In the genomic region with DNA sequence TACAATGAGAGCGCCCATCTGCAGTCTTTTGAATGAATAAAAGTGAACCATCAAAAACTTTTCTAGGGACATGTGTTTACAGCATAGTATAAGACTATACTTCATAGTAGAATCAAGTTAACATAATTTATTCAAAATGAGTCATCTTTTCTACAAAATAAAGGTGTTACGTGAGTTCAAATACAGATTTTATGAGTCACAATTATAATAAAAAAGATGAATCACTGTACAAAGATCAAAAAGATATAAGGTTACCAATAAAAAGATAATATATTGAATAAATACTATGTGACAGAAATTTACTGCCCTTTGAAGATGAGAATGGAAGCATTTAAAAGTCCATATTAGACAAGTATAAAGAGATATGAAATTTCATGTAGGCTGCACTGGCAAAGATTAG, we compare ENCODE assay signal across 1 cellular context.
TF ChIP-seq lines count a peak whose summit lies in the region.

No MANE protein-coding gene starts in this region.

TF ChIP-seq in HCT116, 20 proteins besides CTCF, POLR2A, EP300 and RAD21 (continued from another document):
- TF ChIP-seq SIN3A (IDR thresholded peaks at IDR 0.05; ENCODE audit: low read depth) (no peak), YY1 (IDR thresholded peaks at IDR 0.05; ENCODE audit: extremely low read depth, insufficient replicate concordance, low read depth, low read length) (no peak), ZFX (IDR thresholded peaks at IDR 0.05) (no peak), TCF7L2 (IDR thresholded peaks at IDR 0.05; ENCODE audit: borderline replicate concordance, extremely low read depth, insufficient read depth, insufficient read length) (no peak), CBX3 (IDR thresholded peaks at IDR 0.05; ENCODE audit: low read depth) (no peak)
- TF ChIP-seq, protein P1, sequence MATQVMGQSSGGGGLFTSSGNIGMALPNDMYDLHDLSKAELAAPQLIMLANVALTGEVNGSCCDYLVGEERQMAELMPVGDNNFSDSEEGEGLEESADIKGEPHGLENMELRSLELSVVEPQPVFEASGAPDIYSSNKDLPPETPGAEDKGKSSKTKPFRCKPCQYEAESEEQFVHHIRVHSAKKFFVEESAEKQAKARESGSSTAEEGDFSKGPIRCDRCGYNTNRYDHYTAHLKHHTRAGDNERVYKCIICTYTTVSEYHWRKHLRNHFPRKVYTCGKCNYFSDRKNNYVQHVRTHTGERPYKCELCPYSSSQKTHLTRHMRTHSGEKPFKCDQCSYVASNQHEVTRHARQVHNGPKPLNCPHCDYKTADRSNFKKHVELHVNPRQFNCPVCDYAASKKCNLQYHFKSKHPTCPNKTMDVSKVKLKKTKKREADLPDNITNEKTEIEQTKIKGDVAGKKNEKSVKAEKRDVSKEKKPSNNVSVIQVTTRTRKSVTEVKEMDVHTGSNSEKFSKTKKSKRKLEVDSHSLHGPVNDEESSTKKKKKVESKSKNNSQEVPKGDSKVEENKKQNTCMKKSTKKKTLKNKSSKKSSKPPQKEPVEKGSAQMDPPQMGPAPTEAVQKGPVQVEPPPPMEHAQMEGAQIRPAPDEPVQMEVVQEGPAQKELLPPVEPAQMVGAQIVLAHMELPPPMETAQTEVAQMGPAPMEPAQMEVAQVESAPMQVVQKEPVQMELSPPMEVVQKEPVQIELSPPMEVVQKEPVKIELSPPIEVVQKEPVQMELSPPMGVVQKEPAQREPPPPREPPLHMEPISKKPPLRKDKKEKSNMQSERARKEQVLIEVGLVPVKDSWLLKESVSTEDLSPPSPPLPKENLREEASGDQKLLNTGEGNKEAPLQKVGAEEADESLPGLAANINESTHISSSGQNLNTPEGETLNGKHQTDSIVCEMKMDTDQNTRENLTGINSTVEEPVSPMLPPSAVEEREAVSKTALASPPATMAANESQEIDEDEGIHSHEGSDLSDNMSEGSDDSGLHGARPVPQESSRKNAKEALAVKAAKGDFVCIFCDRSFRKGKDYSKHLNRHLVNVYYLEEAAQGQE (IDR thresholded peaks at IDR 0.05; ENCODE audit: low read depth) = no peak
- TF ChIP-seq, protein P2, sequence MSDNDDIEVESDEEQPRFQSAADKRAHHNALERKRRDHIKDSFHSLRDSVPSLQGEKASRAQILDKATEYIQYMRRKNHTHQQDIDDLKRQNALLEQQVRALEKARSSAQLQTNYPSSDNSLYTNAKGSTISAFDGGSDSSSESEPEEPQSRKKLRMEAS (IDR thresholded peaks at IDR 0.05) = no peak
- TF ChIP-seq, protein P3, sequence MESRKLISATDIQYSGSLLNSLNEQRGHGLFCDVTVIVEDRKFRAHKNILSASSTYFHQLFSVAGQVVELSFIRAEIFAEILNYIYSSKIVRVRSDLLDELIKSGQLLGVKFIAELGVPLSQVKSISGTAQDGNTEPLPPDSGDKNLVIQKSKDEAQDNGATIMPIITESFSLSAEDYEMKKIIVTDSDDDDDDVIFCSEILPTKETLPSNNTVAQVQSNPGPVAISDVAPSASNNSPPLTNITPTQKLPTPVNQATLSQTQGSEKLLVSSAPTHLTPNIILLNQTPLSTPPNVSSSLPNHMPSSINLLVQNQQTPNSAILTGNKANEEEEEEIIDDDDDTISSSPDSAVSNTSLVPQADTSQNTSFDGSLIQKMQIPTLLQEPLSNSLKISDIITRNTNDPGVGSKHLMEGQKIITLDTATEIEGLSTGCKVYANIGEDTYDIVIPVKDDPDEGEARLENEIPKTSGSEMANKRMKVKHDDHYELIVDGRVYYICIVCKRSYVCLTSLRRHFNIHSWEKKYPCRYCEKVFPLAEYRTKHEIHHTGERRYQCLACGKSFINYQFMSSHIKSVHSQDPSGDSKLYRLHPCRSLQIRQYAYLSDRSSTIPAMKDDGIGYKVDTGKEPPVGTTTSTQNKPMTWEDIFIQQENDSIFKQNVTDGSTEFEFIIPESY (IDR thresholded peaks at IDR 0.05; ENCODE audit: extremely low read depth, insufficient replicate concordance, low read length) = no peak
